Comparison of ENCODE assay signal across 22 cellular contexts in genomic region chr5:157275403-157275802, GRCh38. TPM values are rescaled to one million over a fixed set of nuclear protein-coding genes. Genes with fewer than 3 reads are reported as not detected.
DNase-seq lines count a peak whose midpoint lies in the region; ATAC-seq and TF ChIP-seq lines count a peak whose summit lies in the region.
"Had no signal": no experiment of that assay in that cellular context is flagged by ENCODE, and none has a peak within 500 bp of the region (broad histone marks: within the 10 kb centered on the region; RNA-seq: fewer than 3 reads in every experiment).

No MANE protein-coding gene starts in this region.

- H3K4me1 Mint-ChIP-seq in activated naive CD4-positive, alpha-beta T cell treated with anti-CD3 and anti-CD28 coated beads for 36 hours (ENCODE audit: low read depth), result peaks cover 86% of the 10 kb centered on the region
- peaks cover 85% of the 10 kb centered on the region for H3K4me1 Mint-ChIP-seq in activated naive CD4-positive, alpha-beta T cell treated with anti-CD3 and anti-CD28 coated beads, Interleukin-2, amount 10 ng/mL, durations not matched to agents 7 days and 5 days
- H3K4me1 Mint-ChIP-seq in activated naive CD8-positive, alpha-beta T cell treated with anti-CD3 and anti-CD28 coated beads for 36 hours, result peaks cover 78% of the 10 kb centered on the region
- H3K4me1 Mint-ChIP-seq in stimulated activated naive B cell treated with anti-CD40 and anti-IgM and Interleukin-4, amounts not matched to agents 10 μg/mL and 1 μg/mL and 100 μg/mL, for 72 hours, result peaks cover 45 to 68% of the 10 kb centered on the region in 2 donors
- H3K4me1 Mint-ChIP-seq: nephron had no signal

- H3K27ac ChIP-seq in Karpas-422 (ENCODE audit: low read length) (peak overlapping the region; percentile 46), neutrophil (peak overlapping the region; percentile 96)
- H3K27ac ChIP-seq: brain microvascular endothelial cell, PC-9, skin epidermis, transverse colon, WERI-Rb-1 had no signal

- peaks cover 68% of the 10 kb centered on the region for H3K4me1 ChIP-seq in Karpas-422 (ENCODE audit: low read length)
- peaks cover 94 to 99% of the 10 kb centered on the region in 2 experiments for H3K4me1 ChIP-seq in neutrophil (ENCODE audit: control insufficient read depth in 1 of 2, insufficient read depth in 1 of 2, low read depth in 1 of 2, low read length in 1 of 2)

- no peaks in the 10 kb centered on the region for H3K9me3 Mint-ChIP-seq in activated naive CD4-positive, alpha-beta T cell treated with anti-CD3 and anti-CD28 coated beads for 36 hours
- H3K9me3 Mint-ChIP-seq in activated naive CD4-positive, alpha-beta T cell treated with anti-CD3 and anti-CD28 coated beads, Interleukin-2, amount 10 ng/mL, durations not matched to agents 7 days and 5 days, result no peaks in the 10 kb centered on the region
- no peaks in the 10 kb centered on the region for H3K9me3 Mint-ChIP-seq in activated naive CD8-positive, alpha-beta T cell treated with anti-CD3 and anti-CD28 coated beads for 36 hours
- peaks cover 0 to 3% of the 10 kb centered on the region in 2 donors for H3K9me3 Mint-ChIP-seq in stimulated activated naive B cell treated with anti-CD40 and anti-IgM and Interleukin-4, amounts not matched to agents 10 μg/mL and 1 μg/mL and 100 μg/mL, for 72 hours
- H3K9me3 Mint-ChIP-seq: nephron had no signal

- H3K9ac ChIP-seq in Karpas-422 (ENCODE audit: low read length), result no peak overlapping the region

- DNase-seq in activated naive CD4-positive, alpha-beta T cell treated with anti-CD3 and anti-CD28 coated beads for 36 hours, result no peak
- DNase-seq in activated naive CD4-positive, alpha-beta T cell treated with anti-CD3 and anti-CD28 coated beads, Interleukin-2, amount 10 ng/mL, durations not matched to agents 7 days and 5 days, result no peak
- no peak for DNase-seq in Karpas-422
- DNase-seq in activated naive CD8-positive, alpha-beta T cell treated with anti-CD3 and anti-CD28 coated beads for 36 hours, result no peak
- no peak for DNase-seq in stimulated activated naive B cell treated with anti-CD40 and anti-IgM and Interleukin-4, amounts not matched to agents 10 μg/mL and 1 μg/mL and 100 μg/mL, for 72 hours
- DNase-seq in NCI-H1105 treated with DMSO at 0.1 percent for 48 hours (lab: John Stamatoyannopoulos, UW), result no peak
- DNase-seq: activated CD8-positive, alpha-beta memory T cell treated with anti-CD3 and anti-CD28 coated beads, Interleukin-2, amount 50 U/mL, for 4 hours; brain microvascular endothelial cell; head of caudate nucleus; Kasumi-1; kidney; NCI-H1694; PC-9; T-helper 9 cell; transverse colon; WERI-Rb-1 had no signal

- H3K4me2 ChIP-seq in Karpas-422 (ENCODE audit: low read depth, low read length, poor library complexity, severe bottlenecking), result no peak overlapping the region
- H3K4me2 ChIP-seq: PC-9 had no signal

- intact Hi-C loops in activated naive CD4-positive, alpha-beta T cell treated with anti-CD3 and anti-CD28 coated beads for 36 hours (cut with micrococcal nuclease), result no loop called here

- ATAC-seq in stimulated activated naive B cell treated with anti-CD40 and anti-IgM and Interleukin-4, amounts not matched to agents 10 μg/mL and 1 μg/mL and 100 μg/mL, for 72 hours (replicated peaks), result no peak
- no peak for ATAC-seq in GM19452 (IDR thresholded peaks at IDR 0.05; ENCODE audit: unreplicated experiment)
- ATAC-seq: Right ventricle myocardium inferior, SK-N-SH treated with all-trans-retinoic acid at 6 μM for 48 hours had no signal

- H3K27me3 ChIP-seq in Karpas-422 (ENCODE audit: low read length) (no peaks in the 10 kb centered on the region), neutrophil (no peaks in the 10 kb centered on the region)
- H3K27me3 ChIP-seq: brain microvascular endothelial cell, transverse colon had no signal

- H3K79me2 ChIP-seq in Karpas-422 (ENCODE audit: low read length), result peaks cover 97% of the 10 kb centered on the region

- peaks cover 43% of the 10 kb centered on the region for H3K36me3 Mint-ChIP-seq in activated naive CD4-positive, alpha-beta T cell treated with anti-CD3 and anti-CD28 coated beads for 36 hours (ENCODE audit: low read depth)
- peaks cover 55% of the 10 kb centered on the region for H3K36me3 Mint-ChIP-seq in activated naive CD4-positive, alpha-beta T cell treated with anti-CD3 and anti-CD28 coated beads, Interleukin-2, amount 10 ng/mL, durations not matched to agents 7 days and 5 days
- peaks cover 64% of the 10 kb centered on the region for H3K36me3 Mint-ChIP-seq in activated naive CD8-positive, alpha-beta T cell treated with anti-CD3 and anti-CD28 coated beads for 36 hours
- peaks cover 36 to 64% of the 10 kb centered on the region in 2 donors for H3K36me3 Mint-ChIP-seq in stimulated activated naive B cell treated with anti-CD40 and anti-IgM and Interleukin-4, amounts not matched to agents 10 μg/mL and 1 μg/mL and 100 μg/mL, for 72 hours

- H3K9me2 ChIP-seq in Karpas-422 (replicated peaks; ENCODE audit: insufficient read depth, low read length), result no peaks in the 10 kb centered on the region

- H3K9me3 ChIP-seq in Karpas-422 (ENCODE audit: low read length), result no peaks in the 10 kb centered on the region
- no peaks in the 10 kb centered on the region for H3K9me3 ChIP-seq in neutrophil
- H3K9me3 ChIP-seq: transverse colon had no signal

- H3K4me3 Mint-ChIP-seq in activated naive CD4-positive, alpha-beta T cell treated with anti-CD3 and anti-CD28 coated beads for 36 hours, result no peak overlapping the region
- H3K4me3 Mint-ChIP-seq in activated naive CD4-positive, alpha-beta T cell treated with anti-CD3 and anti-CD28 coated beads, Interleukin-2, amount 10 ng/mL, durations not matched to agents 7 days and 5 days, result no peak overlapping the region
- no peak overlapping the region for H3K4me3 Mint-ChIP-seq in activated naive CD8-positive, alpha-beta T cell treated with anti-CD3 and anti-CD28 coated beads for 36 hours
- H3K4me3 Mint-ChIP-seq in stimulated activated naive B cell treated with anti-CD40 and anti-IgM and Interleukin-4, amounts not matched to agents 10 μg/mL and 1 μg/mL and 100 μg/mL, for 72 hours, result no peak overlapping the region
- H3K4me3 Mint-ChIP-seq: nephron had no signal

- H3K27me3 Mint-ChIP-seq in activated naive CD4-positive, alpha-beta T cell treated with anti-CD3 and anti-CD28 coated beads for 36 hours (ENCODE audit: low read depth), result no peaks in the 10 kb centered on the region
- no peaks in the 10 kb centered on the region for H3K27me3 Mint-ChIP-seq in activated naive CD4-positive, alpha-beta T cell treated with anti-CD3 and anti-CD28 coated beads, Interleukin-2, amount 10 ng/mL, durations not matched to agents 7 days and 5 days
- peaks cover 6% of the 10 kb centered on the region for H3K27me3 Mint-ChIP-seq in activated naive CD8-positive, alpha-beta T cell treated with anti-CD3 and anti-CD28 coated beads for 36 hours
- no peaks in the 10 kb centered on the region for H3K27me3 Mint-ChIP-seq in stimulated activated naive B cell treated with anti-CD40 and anti-IgM and Interleukin-4, amounts not matched to agents 10 μg/mL and 1 μg/mL and 100 μg/mL, for 72 hours

- H2AFZ ChIP-seq in Karpas-422 (ENCODE audit: low read length), result no peak overlapping the region
- H2AFZ ChIP-seq: PC-9 had no signal

- TF ChIP-seq CTCF in neutrophil (IDR thresholded peaks at IDR 0.05), result no peak

- H3K27ac Mint-ChIP-seq in activated naive CD4-positive, alpha-beta T cell treated with anti-CD3 and anti-CD28 coated beads for 36 hours, result peak overlapping the region; percentile 32
- no peak overlapping the region for H3K27ac Mint-ChIP-seq in activated naive CD4-positive, alpha-beta T cell treated with anti-CD3 and anti-CD28 coated beads, Interleukin-2, amount 10 ng/mL, durations not matched to agents 7 days and 5 days
- peak overlapping the region; percentile 32 for H3K27ac Mint-ChIP-seq in activated naive CD8-positive, alpha-beta T cell treated with anti-CD3 and anti-CD28 coated beads for 36 hours
- H3K27ac Mint-ChIP-seq in stimulated activated naive B cell treated with anti-CD40 and anti-IgM and Interleukin-4, amounts not matched to agents 10 μg/mL and 1 μg/mL and 100 μg/mL, for 72 hours, result no peak overlapping the region
- H3K27ac Mint-ChIP-seq: nephron had no signal

- H3K4me3 ChIP-seq in Karpas-422 (ENCODE audit: low read length) (no peak overlapping the region), neutrophil (ENCODE audit: low read depth in 1 of 2, low read length in 1 of 2) (no peak overlapping the region)
- H3K4me3 ChIP-seq: PC-9, skin epidermis, transverse colon had no signal

- CTCF ChIA-PET in activated naive CD4-positive, alpha-beta T cell treated with anti-CD3 and anti-CD28 coated beads for 36 hours (lab: Charles Lee), result interaction anchor here (0.5 to 1.6 kb wide), 2 partner anchors 7 to 455 kb away, joined by 4 to 6 read pairs; no protein-coding TSS in a partner anchor
- CTCF ChIA-PET in activated naive CD4-positive, alpha-beta T cell treated with anti-CD3 and anti-CD28 coated beads, Interleukin-2, amount 10 ng/mL, durations not matched to agents 7 days and 5 days (lab: Charles Lee), result interaction anchor here (1.0 to 1.6 kb wide), 2 partner anchors 9 to 28 kb away, joined by 3 to 6 read pairs; no protein-coding TSS in a partner anchor

- H4K20me1 ChIP-seq in Karpas-422 (ENCODE audit: insufficient read depth, low read depth, low read length), result no peaks in the 10 kb centered on the region

- H3K36me3 ChIP-seq in Karpas-422 (ENCODE audit: insufficient read depth, low read length) (peaks cover 15% of the 10 kb centered on the region), neutrophil (no peaks in the 10 kb centered on the region)
- H3K36me3 ChIP-seq: brain microvascular endothelial cell, transverse colon had no signal

RNA-seq across cellular contexts. Expression of gene CYFIP2, which starts 9.5 kb away (rescaled TPM):
- 100 to 1,000 TPM; 490 to 492 TPM for total RNA-seq in activated naive CD4-positive, alpha-beta T cell treated with anti-CD3 and anti-CD28 coated beads for 36 hours
- 355 and 517 TPM in 2 replicates for total RNA-seq in Karpas-422 (2014; rRNA removed; shearing (Covaris generic); ENCODE audit: low replicate concordance)
- 100 to 1,000 TPM; 324 to 325 TPM for total RNA-seq in activated naive CD8-positive, alpha-beta T cell treated with anti-CD3 and anti-CD28 coated beads for 36 hours
- total RNA-seq: PC-9 had no signal

Comparison
In these comparisons a context has a peak if more than half of its experiments do, and no peak if none do; other contexts are left out.
1. H3K27ac Mint-ChIP-seq: peak in activated naive CD4-positive, alpha-beta T cell treated with anti-CD3 and anti-CD28 coated beads for 36 hours (single experiment) and activated naive CD8-positive, alpha-beta T cell treated with anti-CD3 and anti-CD28 coated beads for 36 hours (single experiment); none in activated naive CD4-positive, alpha-beta T cell treated with anti-CD3 and anti-CD28 coated beads, Interleukin-2, amount 10 ng/mL, durations not matched to agents 7 days and 5 days (single experiment) and stimulated activated naive B cell treated with anti-CD40 and anti-IgM and Interleukin-4, amounts not matched to agents 10 μg/mL and 1 μg/mL and 100 μg/mL, for 72 hours (single experiment).